In genomic region chr14:24296341-24297157, GRCh38 we compare ENCODE assay signal across 8 cellular contexts. TPM values are rescaled to one million over a fixed set of nuclear protein-coding genes. Genes with fewer than 3 reads are reported as not detected.
A peak's percentile ranks its signal among the peaks of the same experiment; 100 is the strongest.
DNase-seq lines count a peak whose midpoint lies in the region; ATAC-seq lines count a peak whose summit lies in the region.

No MANE protein-coding gene starts in this region.

- no peak overlapping the region for H3K4me3 ChIP-seq in aorta (ENCODE audit: low read length in 2 of 2)

- no peaks in the 10 kb centered on the region for H3K4me1 ChIP-seq in aorta (ENCODE audit: control insufficient read depth in 1 of 2, insufficient read depth in 2 of 2, low read length in 2 of 2)

- no peak overlapping the region for H3K27ac ChIP-seq in aorta (ENCODE audit: low read depth in 1 of 2, low read length in 2 of 2)

- H3K27me3 ChIP-seq in aorta (ENCODE audit: control insufficient read depth in 1 of 2, insufficient read depth in 2 of 2, low read length in 1 of 2) = no peaks in the 10 kb centered on the region

- intact Hi-C loops in aorta (cut with DNase I) = loop anchor here (1.0 to 5.0 kb wide), 2 partner anchors 53 to 54 kb away; partner anchors contain the start of gene TINF2 (in 1 of the 2)

- no peaks in the 10 kb centered on the region for H3K36me3 ChIP-seq in aorta (ENCODE audit: control insufficient read depth in 1 of 2, insufficient read depth in 2 of 2, low read length in 1 of 2)

- WGBS in aorta, 2 donors = 55 to 57% methylated on average over 12 of the region's 12 CpGs

- in situ Hi-C loops in KBM-7 (cut with MboI; ENCODE audit: low pct_unique_long_range_greater_than_20kb, low sequenced_read_pairs) = loop anchor here (10.0 kb wide), 1 partner anchor 52 kb away; the partner anchor contains the start of gene TINF2

- no peaks in the 10 kb centered on the region for H3K9me3 ChIP-seq in aorta (ENCODE audit: control insufficient read depth, low read length)

- DNase-seq in DMS114 treated with DMSO at 0.1 percent for 48 hours (lab: John Stamatoyannopoulos, UW; ENCODE audit: unreplicated experiment) = peak; percentile 44
- peak; percentile 82 for DNase-seq in KBM-7
- peak; percentile 18 for DNase-seq in SIG-M5 (lab: John Stamatoyannopoulos, UW)
- DNase-seq in activated naive CD4-positive, alpha-beta T cell treated with Interleukin-2 at 50 U/mL for 16 hours = peak; percentile 77
- peak; percentile 77 for DNase-seq in germinal center (ENCODE audit: low spot score)
- DNase-seq in pons (ENCODE audit: low spot score) = peak; percentile 77
- peak in 1 of 2 donors; percentile 71 for DNase-seq in aorta

- ATAC-seq in GM21526 (IDR thresholded peaks at IDR 0.05; ENCODE audit: low FRiP score, unreplicated experiment) (peak; percentile 39), aorta (ENCODE audit: low FRiP score) (peak; percentile 74)

RNA-seq across cellular contexts. Expression of gene DHRS1, which starts 3.0 kb away (rescaled TPM):
- total RNA-seq in aorta = 10 to 100 TPM; 21.2 to 27.3 TPM
- polyA plus RNA-seq in aorta = 10 to 100 TPM; 29.6 to 33.2 TPM

RNA-seq across cellular contexts. Expression of gene NOP9, which starts 3.1 kb away (rescaled TPM):
- 10 to 100 TPM; 17.8 to 19.9 TPM for total RNA-seq in aorta
- 10 to 100 TPM in 1 of 2 donors, 1 to 10 TPM in 1; 7.9 to 10.8 TPM for polyA plus RNA-seq in aorta

RNA-seq across cellular contexts. Expression of gene CIDEB, which starts 11.2 kb away (rescaled TPM):
- total RNA-seq in aorta = 10 to 100 TPM; 12.2 to 13.9 TPM
- 10 to 100 TPM in 1 of 2 donors, 1 to 10 TPM in 1; 3.3 to 17.2 TPM for polyA plus RNA-seq in aorta

RNA-seq across cellular contexts. Expression of gene LTB4R2, which starts 13.4 kb away (rescaled TPM):
- 1 to 10 TPM; 3.7 to 5.5 TPM for total RNA-seq in aorta
- polyA plus RNA-seq in aorta = under 1 TPM; 0.38 to 0.95 TPM

RNA-seq across cellular contexts. Expression of gene LTB4R, which starts 14.8 kb away (rescaled TPM):
- total RNA-seq in aorta = 1 to 10 TPM; 7.0 to 8.2 TPM
- polyA plus RNA-seq in aorta = 1 to 10 TPM; 2.9 to 5.2 TPM
